Comparison of ENCODE assay signal across 30 cellular contexts in the genomic region with DNA sequence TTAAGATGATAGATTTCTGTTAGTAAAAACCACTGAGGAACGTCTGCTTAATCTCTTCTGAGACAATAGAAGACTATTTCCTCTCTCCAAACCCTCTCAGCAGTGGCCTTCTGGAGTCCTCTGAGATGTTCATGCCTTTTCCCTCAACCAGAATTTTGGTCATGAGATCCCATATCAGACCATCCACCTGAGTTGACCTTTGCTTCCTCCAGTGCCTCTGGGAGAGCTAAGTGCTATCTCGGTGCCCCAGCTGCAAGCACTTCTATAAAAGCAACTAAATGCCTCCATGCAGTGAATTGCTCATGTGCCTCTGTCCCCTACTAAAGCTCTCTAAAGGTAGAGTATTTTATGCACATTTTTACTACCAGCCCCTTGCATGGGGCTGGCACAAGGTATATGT.
"Had no signal": no experiment of that assay in that cellular context is flagged by ENCODE, and none has a peak within 500 bp of the region (broad histone marks: within the 10 kb centered on the region; RNA-seq: fewer than 3 reads in every experiment).

No MANE protein-coding gene starts in this region.

- ATAC-seq: activated naive CD8-positive, alpha-beta T cell treated with anti-CD3 and anti-CD28 coated beads, Interleukin-2, amount 50 U/mL, for 24 hours; heart right ventricle; left lung; lower lobe of right lung; naive thymus-derived CD8-positive, alpha-beta T cell; pancreas; sciatic nerve; stimulated activated memory B cell treated with anti-CD40 and anti-IgM and Interleukin-4, amounts not matched to agents 10 μg/mL and 1 μg/mL and 100 μg/mL, for 72 hours; T-helper 17 cell had no signal

- H3K4me1 Mint-ChIP-seq: neural crest cell had no signal

- H3K4me3 ChIP-seq: breast epithelium, esophagus muscularis mucosa, heart right ventricle, left lung, lower lobe of right lung, pancreas, prostate gland, skin epidermis, tibial nerve had no signal

- H3K36me3 Mint-ChIP-seq: activated naive CD4-positive, alpha-beta T cell treated with anti-CD3 and anti-CD28 coated beads, Interleukin-2, amount 50 U/mL, for 24 hours had no signal

- H3K4me1 ChIP-seq: breast epithelium, pancreas, prostate gland, tibial nerve had no signal

- DNase-seq: activated CD4-positive, alpha-beta memory T cell treated with anti-CD3 and anti-CD28 coated beads for 36 hours; activated CD4-positive, alpha-beta T cell treated with anti-CD3 and anti-CD28 coated beads for 4 hours; activated CD8-positive, alpha-beta memory T cell treated with anti-CD3 and anti-CD28 coated beads, Interleukin-2, amount 50 U/mL, for 4 hours; activated gamma-delta T cell treated with Interleukin-2 at 50 U/mL for 16 hours; activated naive CD8-positive, alpha-beta T cell treated with anti-CD3 and anti-CD28 coated beads, Interleukin-2, amount 50 U/mL, for 24 hours; activated T-cell treated with anti-CD3 and anti-CD28 coated beads, Interleukin-2, amount 50 U/mL, for 1 hour; amygdala; central memory CD4-positive, alpha-beta T cell; foreskin melanocyte; heart right ventricle; kidney glomerular epithelial cell; left lung; lower lobe of right lung; mesenchymal stem cell; naive thymus-derived CD8-positive, alpha-beta T cell; nucleus accumbens; pancreas; retina; stimulated activated CD4-positive, alpha-beta T cell treated with anti-CD3 and anti-CD28 coated beads, Interleukin-4, amount 100 ng/mL, for 24 hours; T-helper 17 cell; T1000 had no signal

- H3K36me3 ChIP-seq: breast epithelium, pancreas, prostate gland had no signal

- H3K9me3 ChIP-seq: breast epithelium, esophagus muscularis mucosa, heart right ventricle, left lung, lower lobe of right lung, pancreas, prostate gland, tibial nerve had no signal

- H3K27ac Mint-ChIP-seq: activated CD4-positive, alpha-beta memory T cell treated with anti-CD3 and anti-CD28 coated beads for 36 hours; activated naive CD4-positive, alpha-beta T cell treated with anti-CD3 and anti-CD28 coated beads, Interleukin-2, amount 50 U/mL, for 24 hours; activated naive CD8-positive, alpha-beta T cell treated with anti-CD3 and anti-CD28 coated beads, Interleukin-2, amount 50 U/mL, for 24 hours; stimulated activated memory B cell treated with anti-CD40 and anti-IgM and Interleukin-4, amounts not matched to agents 10 μg/mL and 1 μg/mL and 100 μg/mL, for 72 hours; T-helper 17 cell had no signal

- H3K4me3 Mint-ChIP-seq: activated CD4-positive, alpha-beta memory T cell treated with anti-CD3 and anti-CD28 coated beads for 36 hours; activated naive CD4-positive, alpha-beta T cell treated with anti-CD3 and anti-CD28 coated beads, Interleukin-2, amount 50 U/mL, for 24 hours; activated naive CD8-positive, alpha-beta T cell treated with anti-CD3 and anti-CD28 coated beads, Interleukin-2, amount 50 U/mL, for 24 hours; naive thymus-derived CD8-positive, alpha-beta T cell; neural crest cell; stimulated activated memory B cell treated with anti-CD40 and anti-IgM and Interleukin-4, amounts not matched to agents 10 μg/mL and 1 μg/mL and 100 μg/mL, for 72 hours; T-helper 17 cell had no signal

- H3K27ac ChIP-seq: breast epithelium, esophagus muscularis mucosa, heart right ventricle, left lung, lower lobe of right lung, pancreas, prostate gland, skin epidermis, tibial nerve had no signal

- H3K9me3 Mint-ChIP-seq: activated CD4-positive, alpha-beta memory T cell treated with anti-CD3 and anti-CD28 coated beads for 36 hours; activated naive CD4-positive, alpha-beta T cell treated with anti-CD3 and anti-CD28 coated beads, Interleukin-2, amount 50 U/mL, for 24 hours; activated naive CD8-positive, alpha-beta T cell treated with anti-CD3 and anti-CD28 coated beads, Interleukin-2, amount 50 U/mL, for 24 hours; neural crest cell; stimulated activated memory B cell treated with anti-CD40 and anti-IgM and Interleukin-4, amounts not matched to agents 10 μg/mL and 1 μg/mL and 100 μg/mL, for 72 hours had no signal

- H3K27me3 Mint-ChIP-seq: activated CD4-positive, alpha-beta memory T cell treated with anti-CD3 and anti-CD28 coated beads for 36 hours; activated naive CD4-positive, alpha-beta T cell treated with anti-CD3 and anti-CD28 coated beads, Interleukin-2, amount 50 U/mL, for 24 hours; activated naive CD8-positive, alpha-beta T cell treated with anti-CD3 and anti-CD28 coated beads, Interleukin-2, amount 50 U/mL, for 24 hours; stimulated activated memory B cell treated with anti-CD40 and anti-IgM and Interleukin-4, amounts not matched to agents 10 μg/mL and 1 μg/mL and 100 μg/mL, for 72 hours; T-helper 17 cell had no signal
